15 cellular contexts compared by ENCODE assay signal in genomic region chr4:8144359-8144758, GRCh38. TPM values are rescaled to one million over a fixed set of nuclear protein-coding genes. Genes with fewer than 3 reads are reported as not detected.
DNase-seq lines count a peak whose midpoint lies in the region; ATAC-seq and TF ChIP-seq lines count a peak whose summit lies in the region.
"Had no signal": no experiment of that assay in that cellular context is flagged by ENCODE, and none has a peak within 500 bp of the region (broad histone marks: within the 10 kb centered on the region; RNA-seq: fewer than 3 reads in every experiment).

No MANE protein-coding gene starts in this region.

- no peak overlapping the region for H3K4me2 ChIP-seq in SK-N-SH
- H3K4me2 ChIP-seq: smooth muscle cell had no signal

- no peak overlapping the region for H3K4me3 ChIP-seq in SK-N-SH (ENCODE audit: low read depth in 2 of 2, low read length in 1 of 2)
- peak overlapping the region; percentile 48 for H3K4me3 ChIP-seq in thoracic aorta
- H3K4me3 ChIP-seq: K562, smooth muscle cell had no signal

- no peak overlapping the region for H2AFZ ChIP-seq in SK-N-SH (ENCODE audit: low read depth)

- no peak for TF ChIP-seq CTCF in SK-N-SH (IDR thresholded peaks at IDR 0.05)
- no peak for TF ChIP-seq CTCF in thoracic aorta (IDR thresholded peaks at IDR 0.05)

- no peak overlapping the region for H3K27ac ChIP-seq in SK-N-SH (ENCODE audit: low read depth in 2 of 2, low read length in 1 of 2)
- H3K27ac ChIP-seq in thoracic aorta, result peak overlapping the region; percentile 62 to 67

- no peaks in the 10 kb centered on the region for H3K79me2 ChIP-seq in SK-N-SH (ENCODE audit: insufficient read depth)

- ATAC-seq in SK-N-SH treated with all-trans-retinoic acid at 6 μM for 48 hours (no peak), left lobe of liver (peak; percentile 6), thoracic aorta (ENCODE audit: insufficient number of reproducible peaks, low FRiP score, low read depth) (no peak), GM18858 (IDR thresholded peaks at IDR 0.05; ENCODE audit: unreplicated experiment) (no peak)
- ATAC-seq: K562; natural killer cell treated with Interleukin-12 subunit alpha and Interleukin-12 subunit beta and Interleukin-15 and Interleukin-18, amount 100 ng/mL, for 72 hours had no signal

- no peak for TF ChIP-seq EP300 in SK-N-SH (IDR thresholded peaks at IDR 0.05; ENCODE audit: borderline replicate concordance in 1 of 2, low read depth in 1 of 2, low read length in 1 of 2)

- H3K9me2 ChIP-seq in SK-N-SH, result no peaks in the 10 kb centered on the region

- H3F3A ChIP-seq in SK-N-SH (replicated peaks; ENCODE audit: insufficient read depth), result no peaks in the 10 kb centered on the region

- H3K36me3 ChIP-seq in SK-N-SH (replicated peaks in 1 of 2; ENCODE audit: control insufficient read depth in 1 of 2, insufficient read depth in 2 of 2, low read length in 1 of 2) (no peaks in the 10 kb centered on the region), thoracic aorta (no peaks in the 10 kb centered on the region)

- H3K27me3 ChIP-seq in SK-N-SH (ENCODE audit: insufficient read depth), result peaks cover 5% of the 10 kb centered on the region; the same call in 1 of the 2 replicates
- H3K27me3 ChIP-seq in thoracic aorta (replicated peaks; ENCODE audit: insufficient read depth), result no peaks in the 10 kb centered on the region

- TF ChIP-seq RAD21 in SK-N-SH (IDR thresholded peaks at IDR 0.05; ENCODE audit: low read length), result no peak

- peak; percentile 70 for DNase-seq in SK-N-SH
- peak; percentile 33 for DNase-seq in cerebellar cortex (ENCODE audit: low spot score)
- DNase-seq in left lobe of liver (ENCODE audit: low spot score), result no peak
- no peak for DNase-seq in thoracic aorta (ENCODE audit: low spot score)
- DNase-seq in stimulated activated naive CD4-positive, alpha-beta T cell (lab: John Stamatoyannopoulos, UW), result no peak
- DNase-seq in EL, result no peak
- DNase-seq: activated CD4-positive, alpha-beta T cell treated with anti-CD3 and anti-CD28 coated beads, Interleukin-2, amount 50 U/mL, for 48 hours; HCEC 1CT; NCI-H1694; SHP77 treated with DMSO at 0.1 percent for 48 hours had no signal

- H3K9ac ChIP-seq in SK-N-SH, result no peak overlapping the region

- no peaks in the 10 kb centered on the region for H4K20me1 ChIP-seq in SK-N-SH (ENCODE audit: insufficient read depth)

- CTCF ChIA-PET in SK-N-SH (lab: Yijun Ruan, JAX), result interaction anchor here (1.1 kb wide), 1 partner anchor 13 kb away, joined by 4 read pairs; no protein-coding TSS in a partner anchor

- H3K4me1 ChIP-seq in SK-N-SH (ENCODE audit: control insufficient read depth in 1 of 2, insufficient read depth in 2 of 2, low read depth in 1 of 2, low read length in 1 of 2) (peaks cover 0 to 7% of the 10 kb centered on the region in 2 experiments; a peak in 1 of 4 replicates), thoracic aorta (ENCODE audit: control insufficient read depth in 1 of 2, low read depth in 2 of 2) (peaks cover 8 to 48% of the 10 kb centered on the region in 2 donors)

- POLR2A ChIA-PET in SK-N-SH (lab: Yijun Ruan, JAX), result no interaction called here

- WGBS in SK-N-SH (ENCODE audit: low lambda C conversion rate), result 59% methylated on average over 10 of the region's 15 CpGs

- H3K9me3 ChIP-seq in SK-N-SH (no peaks in the 10 kb centered on the region), thoracic aorta (no peaks in the 10 kb centered on the region)

TF ChIP-seq in SK-N-SH, 30 proteins besides CTCF, POLR2A, EP300 and RAD21:
- TF ChIP-seq SMC3 (IDR thresholded peaks at IDR 0.05; ENCODE audit: low read depth, low read length) (no peak), IRF3 (IDR thresholded peaks at IDR 0.05; ENCODE audit: low read depth, low read length) (no peak), PBX3 (IDR thresholded peaks at IDR 0.05) (no peak), FOXM1 (IDR thresholded peaks at IDR 0.05; ENCODE audit: low read depth) (no peak), MXI1 (IDR thresholded peaks at IDR 0.05; ENCODE audit: low read depth, low read length) (no peak), TAF1 (IDR thresholded peaks at IDR 0.05; ENCODE audit: borderline replicate concordance, low read depth, low read length) (no peak), FOXJ3 (CRISPR knock-in tag; IDR thresholded peaks at IDR 0.05) (no peak), SIN3A (IDR thresholded peaks at IDR 0.05; ENCODE audit: borderline replicate concordance, low read depth, low read length) (no peak), NFIC (IDR thresholded peaks at IDR 0.05; ENCODE audit: borderline replicate concordance) (no peak), GATA2 (CRISPR knock-in tag; IDR thresholded peaks at IDR 0.05) (no peak), RFX5 (IDR thresholded peaks at IDR 0.05; ENCODE audit: low read length) (no peak), FOSL2 (IDR thresholded peaks at IDR 0.05; ENCODE audit: borderline replicate concordance, low read depth) (no peak), YY1 (IDR thresholded peaks at IDR 0.05; ENCODE audit: low read depth) (no peak)

TF ChIP-seq in SK-N-SH treated with all-trans-retinoic acid at 6 μM for 48 hours, 23 proteins besides CTCF, POLR2A, EP300 and RAD21:
- TF ChIP-seq ZNF8 (CRISPR knock-in tag; IDR thresholded peaks at IDR 0.05) (no peak), ISL1 (CRISPR knock-in tag; IDR thresholded peaks at IDR 0.05) (no peak), GLIS3 (CRISPR knock-in tag; IDR thresholded peaks at IDR 0.05) (no peak), TOX (CRISPR knock-in tag; IDR thresholded peaks at IDR 0.05; ENCODE audit: borderline replicate concordance) (no peak), BACH2 (CRISPR knock-in tag; IDR thresholded peaks at IDR 0.05; ENCODE audit: borderline replicate concordance) (no peak), ESRRG (CRISPR knock-in tag; IDR thresholded peaks at IDR 0.05) (no peak), ZNF565 (CRISPR knock-in tag; conservative IDR thresholded peaks at IDR 0.05; ENCODE audit: low read depth) (no peak), CSDC2 (CRISPR knock-in tag; IDR thresholded peaks at IDR 0.05) (no peak), ZNF70 (CRISPR knock-in tag; IDR thresholded peaks at IDR 0.05) (no peak), ZFP3 (CRISPR knock-in tag; IDR thresholded peaks at IDR 0.05) (no peak), OSR1 (CRISPR knock-in tag; IDR thresholded peaks at IDR 0.05) (no peak), TSHZ2 (CRISPR knock-in tag; IDR thresholded peaks at IDR 0.05) (no peak)

RNA-seq across cellular contexts. Expression of gene ABLIM2, which starts 14.3 kb away (rescaled TPM):
- 0.53 and 0.80 TPM in 2 replicates for polyA plus RNA-seq in SK-N-SH (2012; rRNA removed)
- polyA plus RNA-seq in SK-N-SH (2012; cell fraction: cytosol; rRNA removed), result 0.50 and 0.66 TPM in 2 replicates
- polyA plus RNA-seq in SK-N-SH (2012; cell fraction: nucleus; rRNA removed), result 1.1 and 4.2 TPM in 2 replicates
- 3.6 TPM for total RNA-seq in left lobe of liver
- total RNA-seq in thoracic aorta, result 10 to 100 TPM; 25.6 to 28.6 TPM
- total RNA-seq: K562, smooth muscle cell had no signal
- polyA plus RNA-seq: K562 had no signal

RNA-seq across cellular contexts. Expression of gene SH3TC1, which starts 54.7 kb away (rescaled TPM):
- 2.7 and 2.9 TPM in 2 replicates for polyA plus RNA-seq in SK-N-SH (2012; rRNA removed)
- polyA plus RNA-seq in SK-N-SH (2012; cell fraction: cytosol; rRNA removed), result 0.54 and 1.2 TPM in 2 replicates
- 8.4 and 11.3 TPM in 2 replicates for polyA plus RNA-seq in SK-N-SH (2012; cell fraction: nucleus; rRNA removed)
- total RNA-seq in left lobe of liver (33.3 TPM), thoracic aorta (10 to 100 TPM; 63.2 to 68.6 TPM)

Comparison
In these comparisons a context has a peak if more than half of its experiments do, and no peak if none do; other contexts are left out.
1. DNase-seq: peak in SK-N-SH (single experiment) and cerebellar cortex (single experiment); none in left lobe of liver (single experiment), thoracic aorta (single experiment), stimulated activated naive CD4-positive, alpha-beta T cell (0 of 6) and EL (single experiment).
2. H3K27ac ChIP-seq: peak in thoracic aorta (2 of 2); none in SK-N-SH (0 of 2).